In genomic region chr19:58055483-58055874, GRCh38 we compare ENCODE assay signal across 2 cellular contexts.
TF ChIP-seq lines count a peak whose summit lies in the region.

No MANE protein-coding gene starts in this region.

TF ChIP-seq in HepG2, 621 proteins besides CTCF, POLR2A, EP300 and RAD21:
- no peak for TF ChIP-seq RFX5 (IDR thresholded peaks at IDR 0.05; ENCODE audit: low read depth, low read length)
- no peak for TF ChIP-seq MIER2 (CRISPR knock-in tag; IDR thresholded peaks at IDR 0.05)
- TF ChIP-seq ZNF670 (CRISPR knock-in tag; IDR thresholded peaks at IDR 0.05; ENCODE audit: borderline replicate concordance) = no peak
- TF ChIP-seq ZNF83 (CRISPR knock-in tag; IDR thresholded peaks at IDR 0.05; ENCODE audit: borderline replicate concordance) = no peak

TF ChIP-seq in H1, 55 proteins besides CTCF, POLR2A, EP300 and RAD21:
- no peak for TF ChIP-seq FOSL1 (IDR thresholded peaks at IDR 0.05; ENCODE audit: insufficient read depth, low read depth, low read length)
- TF ChIP-seq SRF (IDR thresholded peaks at IDR 0.05; ENCODE audit: low read depth, low read length) = no peak
- TF ChIP-seq SP1 (IDR thresholded peaks at IDR 0.05; ENCODE audit: low read depth, low read length) = no peak
- no peak for TF ChIP-seq CHD2 (IDR thresholded peaks at IDR 0.05; ENCODE audit: low read length)
- TF ChIP-seq BRCA1 (IDR thresholded peaks at IDR 0.05; ENCODE audit: low read depth, low read length) = no peak
